Comparison of ENCODE assay signal across 30 cellular contexts in the genomic region with DNA sequence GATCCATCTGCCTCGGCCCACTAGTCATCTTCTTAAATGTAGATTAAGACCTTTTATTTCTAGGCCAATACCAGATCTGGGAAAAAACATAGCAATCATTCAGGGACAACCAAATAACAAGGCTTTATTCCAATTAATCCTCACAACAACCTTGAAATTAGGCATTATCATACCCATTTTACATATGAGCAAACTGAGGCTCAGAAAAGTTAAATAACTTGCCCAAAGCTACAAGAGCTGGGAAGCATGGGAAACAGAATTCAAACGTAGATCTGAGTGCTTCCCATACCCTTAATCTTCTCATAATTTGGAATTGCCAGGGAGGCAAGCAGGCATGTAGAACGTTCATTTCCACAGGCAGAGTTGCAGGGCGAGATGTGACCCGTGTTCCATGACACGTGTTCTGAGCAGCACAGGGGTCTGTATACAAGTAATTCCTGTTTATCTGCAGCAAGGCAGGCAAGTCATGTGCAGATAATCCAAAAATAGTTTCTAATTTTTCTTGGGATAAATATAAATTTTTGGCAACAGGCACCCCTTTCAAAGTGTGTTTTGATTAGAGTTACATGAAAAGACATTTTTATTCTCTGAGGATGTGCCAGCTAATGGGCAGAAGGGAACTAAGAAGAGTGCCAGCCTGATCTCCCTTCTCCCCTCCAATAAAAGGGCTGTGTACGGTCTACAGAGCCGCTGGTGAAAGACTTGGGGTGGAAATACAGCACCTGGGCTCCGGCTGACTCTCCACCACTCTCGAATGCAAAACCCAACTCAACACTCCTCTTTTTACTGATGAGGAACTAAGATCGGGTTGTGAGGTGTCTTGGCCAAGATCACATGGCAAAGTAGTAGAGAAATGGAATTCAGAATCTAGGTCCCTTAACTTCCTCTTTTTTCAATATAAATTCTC. TPM values are rescaled to one million over a fixed set of nuclear protein-coding genes. Genes with fewer than 3 reads are reported as not detected.
DNase-seq lines count a peak whose midpoint lies in the region; ATAC-seq, FAIRE-seq and TF ChIP-seq lines count a peak whose summit lies in the region.
"Had no signal": no experiment of that assay in that cellular context is flagged by ENCODE, and none has a peak within 500 bp of the region (broad histone marks: within the 10 kb centered on the region; RNA-seq: fewer than 3 reads in every experiment).

No MANE protein-coding gene starts in this region.

- no peaks in the 10 kb centered on the region for H3K79me1 ChIP-seq in IMR-90 (ENCODE audit: low read depth in 1 of 2, low read length in 2 of 2)

- in situ Hi-C loops in IMR-90 (cut with MboI; ENCODE audit: low sequenced_read_pairs), result no loop called here

- H2AK5ac ChIP-seq in IMR-90 (ENCODE audit: low read depth, low read length), result peak overlapping the region; percentile 88

- H2BK120ac ChIP-seq in IMR-90 (ENCODE audit: low read depth, low read length), result peak overlapping the region; percentile 91

- H3K4me3 ChIP-seq in IMR-90 (ENCODE audit: insufficient read depth, low read depth, low read length) (no peak overlapping the region), astrocyte (ENCODE audit: insufficient read depth, low read depth, low read length) (no peak overlapping the region)
- H3K4me3 ChIP-seq: breast epithelium, colonic mucosa, esophagus muscularis mucosa, pancreas, tibial nerve had no signal

- POLR2A ChIA-PET in IMR-90 (lab: Charles Lee; ENCODE audit: unreplicated experiment), result no interaction called here

- intact Hi-C loops in IMR-90 (cut with micrococcal nuclease), result no loop called here

- H3K27me3 Mint-ChIP-seq in astrocyte (ENCODE audit: low read depth, unreplicated experiment) (no peaks in the 10 kb centered on the region), osteocyte (ENCODE audit: unreplicated experiment) (no peaks in the 10 kb centered on the region)
- H3K27me3 Mint-ChIP-seq: CD4-positive, CD25-positive, alpha-beta regulatory T cell had no signal

- no peak overlapping the region for H3K4me2 ChIP-seq in IMR-90 (ENCODE audit: low read depth, low read length)
- H3K4me2 ChIP-seq in astrocyte (ENCODE audit: low read length), result peak overlapping the region; percentile 63
- H3K4me2 ChIP-seq: KMS-11 had no signal

- BruUV-seq in IMR-90 (replicated peaks; lab: Mats Ljungman, UMichigan), result no TSS peak

- H3K27ac ChIP-seq in IMR-90 (ENCODE audit: insufficient read depth, low read length) (no peak overlapping the region), astrocyte (ENCODE audit: low read depth, low read length) (peak overlapping the region; percentile 77)
- H3K27ac ChIP-seq: breast epithelium, colonic mucosa, KMS-11, pancreas, tibial nerve had no signal

- peak overlapping the region; percentile 3 to 59; a peak in 3 of 4 replicates for H4K8ac ChIP-seq in IMR-90 (ENCODE audit: low read depth in 2 of 2, low read length in 2 of 2)

- peaks cover 3% of the 10 kb centered on the region; the same call in 1 of the 2 replicates for H3K9me1 ChIP-seq in IMR-90 (ENCODE audit: insufficient read depth, low read length)

- H4K20me1 ChIP-seq in IMR-90 (ENCODE audit: insufficient read depth, low read length) (no peaks in the 10 kb centered on the region), astrocyte (ENCODE audit: insufficient read depth, low read length) (no peaks in the 10 kb centered on the region)

- H3K56ac ChIP-seq in IMR-90 (ENCODE audit: extremely low read depth, insufficient read depth, low read length), result no peak overlapping the region

- H3K4me3 Mint-ChIP-seq in astrocyte (ENCODE audit: unreplicated experiment), result no peak overlapping the region
- H3K4me3 Mint-ChIP-seq in osteocyte (ENCODE audit: unreplicated experiment), result no peak overlapping the region
- H3K4me3 Mint-ChIP-seq: CD4-positive, CD25-positive, alpha-beta regulatory T cell; immature natural killer cell; mesothelial cell of epicardium; natural killer cell; stimulated activated naive CD8-positive, alpha-beta T cell treated with anti-CD3 and anti-CD28 coated beads, Interleukin-15, Interleukin-2, amounts not matched to agents 100 ng/mL and 50 ng/mL, for 24 hours had no signal

- no peaks in the 10 kb centered on the region for H3K79me2 ChIP-seq in astrocyte (ENCODE audit: insufficient read depth, low read length)

- CTCF ChIA-PET in IMR-90 (lab: Yijun Ruan, JAX), result no interaction called here

- peak overlapping the region; percentile 10; the same call in 1 of the 2 replicates for H4K5ac ChIP-seq in IMR-90 (ENCODE audit: low read depth, low read length)

- no peak overlapping the region for H2AFZ ChIP-seq in IMR-90 (replicated peaks; ENCODE audit: low read length, poor library complexity)
- no peak overlapping the region for H2AFZ ChIP-seq in astrocyte (ENCODE audit: low read depth, low read length)

- H3K4ac ChIP-seq in IMR-90 (ENCODE audit: low read depth, low read length), result peak overlapping the region; percentile 79

- peak overlapping the region; percentile 97 for H3K27ac Mint-ChIP-seq in astrocyte (ENCODE audit: unreplicated experiment)
- H3K27ac Mint-ChIP-seq in osteocyte (ENCODE audit: unreplicated experiment), result peak overlapping the region; percentile 86
- H3K27ac Mint-ChIP-seq: CD4-positive, CD25-positive, alpha-beta regulatory T cell; immature natural killer cell; mesothelial cell of epicardium; natural killer cell; stimulated activated naive CD8-positive, alpha-beta T cell treated with anti-CD3 and anti-CD28 coated beads, Interleukin-15, Interleukin-2, amounts not matched to agents 100 ng/mL and 50 ng/mL, for 24 hours had no signal

- DNase-seq in IMR-90 (no peak), NOMO-1 treated with DMSO at 0.1 percent for 48 hours (lab: John Stamatoyannopoulos, UW; ENCODE audit: unreplicated experiment) (peak; percentile 90), astrocyte (ENCODE audit: low read depth) (no peak), osteocyte (ENCODE audit: extremely low spot score, unreplicated experiment) (no peak), GM19238 (ENCODE audit: insufficient read length, low spot score) (no peak)
- DNase-seq: activated gamma-delta T cell; CD4-positive, CD25-positive, alpha-beta regulatory T cell; colonic mucosa; foreskin melanocyte; hippocampal formation; immature natural killer cell; natural killer cell; NCI-H1092; NCI-H1930; NCI-H69; OCI-M1; pancreas; SHP77 treated with DMSO at 0.1 percent for 48 hours; T-helper 1 cell had no signal

- H3K14ac ChIP-seq in IMR-90 (replicated peaks; ENCODE audit: low read depth, low read length), result peak overlapping the region; percentile 74

- H3K36me3 Mint-ChIP-seq in astrocyte (ENCODE audit: low read depth, unreplicated experiment), result no peaks in the 10 kb centered on the region
- H3K36me3 Mint-ChIP-seq in osteocyte (ENCODE audit: unreplicated experiment), result no peaks in the 10 kb centered on the region
- H3K36me3 Mint-ChIP-seq: CD4-positive, CD25-positive, alpha-beta regulatory T cell; immature natural killer cell; mesothelial cell of epicardium; natural killer cell had no signal

- H3K4me1 Mint-ChIP-seq in astrocyte (ENCODE audit: low read depth, unreplicated experiment) (peaks cover 18% of the 10 kb centered on the region), osteocyte (ENCODE audit: unreplicated experiment) (peaks cover 24% of the 10 kb centered on the region)
- H3K4me1 Mint-ChIP-seq: CD4-positive, CD25-positive, alpha-beta regulatory T cell; immature natural killer cell; natural killer cell had no signal

- no peak for TF ChIP-seq POLR2A in IMR-90 (IDR thresholded peaks at IDR 0.05; ENCODE audit: low read depth, low read length)

- TF ChIP-seq RAD21 in IMR-90 (IDR thresholded peaks at IDR 0.05; ENCODE audit: low read length), result no peak

- H3K18ac ChIP-seq in IMR-90 (ENCODE audit: low read depth, low read length), result peak overlapping the region; percentile 55; the same call in 1 of the 2 replicates

- no peaks in the 10 kb centered on the region for H3K9me3 ChIP-seq in IMR-90 (ENCODE audit: control insufficient read depth, insufficient read depth, low read length)
- H3K9me3 ChIP-seq in astrocyte (ENCODE audit: insufficient read depth, low read depth, low read length), result no peaks in the 10 kb centered on the region
- H3K9me3 ChIP-seq: breast epithelium, colonic mucosa, esophagus muscularis mucosa, pancreas, tibial nerve had no signal

- H3K23ac ChIP-seq in IMR-90 (ENCODE audit: low read depth, low read length), result peak overlapping the region; percentile 54

- H2BK5ac ChIP-seq in IMR-90 (ENCODE audit: low read depth, low read length, poor library complexity, severe bottlenecking), result peak overlapping the region; percentile 88

- peak overlapping the region; percentile 26 for H2AK9ac ChIP-seq in IMR-90 (replicated peaks; ENCODE audit: low read depth, low read length, poor library complexity)

- TF ChIP-seq CTCF in IMR-90 (conservative IDR thresholded peaks at IDR 0.05; ENCODE audit: low read depth, low read length), result no peak
- TF ChIP-seq CTCF in astrocyte (IDR thresholded peaks at IDR 0.05; ENCODE audit: insufficient read depth, low read depth, low read length), result no peak
- TF ChIP-seq CTCF in osteocyte (IDR thresholded peaks at IDR 0.05), result no peak

- dilution Hi-C loops in IMR-90 (cut with HindIII; ENCODE audit: low sequenced_read_pairs, unreplicated experiment), result no loop called here

- 58% methylated on average over 4 of the region's 11 CpGs; no CpG with 5 or more reads in 1 of the 2 experiments for WGBS in IMR-90 (ENCODE audit: extremely low coverage in 2 of 2, insufficient read length in 1 of 2), 2 experiments

- H3K4me1 ChIP-seq in IMR-90 (ENCODE audit: control insufficient read depth, insufficient read depth, low read length) (peaks cover 4% of the 10 kb centered on the region), astrocyte (ENCODE audit: insufficient read depth, low read length) (peaks cover 13% of the 10 kb centered on the region)
- H3K4me1 ChIP-seq: breast epithelium, colonic mucosa, pancreas, tibial nerve had no signal

- no peak for ATAC-seq in IMR-90 (ENCODE audit: low read depth)
- no peak for ATAC-seq in GM21367 (IDR thresholded peaks at IDR 0.05; ENCODE audit: unreplicated experiment)
- no peak for ATAC-seq in HG02763 (IDR thresholded peaks at IDR 0.05; ENCODE audit: unreplicated experiment)
- ATAC-seq: natural killer cell, pancreas, sciatic nerve had no signal

- H3K27me3 ChIP-seq in IMR-90 (ENCODE audit: control insufficient read depth, insufficient read depth, low read length) (no peaks in the 10 kb centered on the region), astrocyte (ENCODE audit: insufficient read depth, low read length) (no peaks in the 10 kb centered on the region)
- H3K27me3 ChIP-seq: colonic mucosa, esophagus muscularis mucosa, pancreas, tibial nerve had no signal

- H2BK20ac ChIP-seq in IMR-90 (ENCODE audit: low read depth, low read length), result peak overlapping the region; percentile 89

- peak overlapping the region; percentile 85 for H4K91ac ChIP-seq in IMR-90 (ENCODE audit: insufficient read depth, low read depth, low read length)

- no peak for FAIRE-seq in astrocyte (lab: Jason Lieb, UNC)
- FAIRE-seq: GM19239, pancreas, TTC549 had no signal

- H3K36me3 ChIP-seq in IMR-90 (ENCODE audit: control insufficient read depth, insufficient read depth, low read length), result no peaks in the 10 kb centered on the region
- no peaks in the 10 kb centered on the region for H3K36me3 ChIP-seq in astrocyte (ENCODE audit: insufficient read depth, low read length)
- H3K36me3 ChIP-seq: breast epithelium, colonic mucosa, esophagus muscularis mucosa, pancreas, tibial nerve had no signal

- H3K9ac ChIP-seq in IMR-90 (ENCODE audit: low read depth, low read length) (no peak overlapping the region), astrocyte (ENCODE audit: low read length) (peak overlapping the region; percentile 69)
- H3K9ac ChIP-seq: KMS-11 had no signal

- peaks cover 2% of the 10 kb centered on the region for H3K9me3 Mint-ChIP-seq in astrocyte (ENCODE audit: unreplicated experiment)
- no peaks in the 10 kb centered on the region for H3K9me3 Mint-ChIP-seq in osteocyte (ENCODE audit: unreplicated experiment)

- peak overlapping the region; percentile 41; the same call in 2 of the 3 replicates for H2BK15ac ChIP-seq in IMR-90 (ENCODE audit: low read depth, low read length)

RNA-seq across cellular contexts. Expression of gene MYOCD, which starts 27.7 kb away (rescaled TPM):
- total RNA-seq in IMR-90 (2012; rRNA removed) (19.7 and 20.1 TPM in 2 replicates), astrocyte (1.4 and 2.8 TPM in 2 replicates), osteocyte (13.7 and 17.0 TPM in 2 replicates)
- polyA plus RNA-seq in IMR-90 (2012; rRNA removed), result 10.6 and 12.4 TPM in 2 replicates
- 5.4 TPM in 2 replicates for polyA plus RNA-seq in IMR-90 (2012; cell fraction: cytosol; rRNA removed)
- polyA plus RNA-seq in IMR-90 (2012; cell fraction: nucleus; rRNA removed; ENCODE audit: low replicate concordance), result 8.7 and 10.9 TPM in 2 replicates
- total RNA-seq: CD4-positive, CD25-positive, alpha-beta regulatory T cell; natural killer cell had no signal
- polyA plus RNA-seq: CD4-positive, CD25-positive, alpha-beta regulatory T cell; immature natural killer cell had no signal
